In genomic region chr11:79438631-79439429, GRCh38 we compare ENCODE assay signal across 8 cellular contexts. TPM values are rescaled to one million over a fixed set of nuclear protein-coding genes. Genes with fewer than 3 reads are reported as not detected.
A peak's percentile ranks its signal among the peaks of the same experiment; 100 is the strongest.
DNase-seq lines count a peak whose midpoint lies in the region; TF ChIP-seq lines count a peak whose summit lies in the region.

No MANE protein-coding gene starts in this region.

- no peak for TF ChIP-seq CTCF in esophagus squamous epithelium (IDR thresholded peaks at IDR 0.05)

- H3K36me3 ChIP-seq in esophagus squamous epithelium = no peaks in the 10 kb centered on the region

- WGBS in esophagus squamous epithelium, 2 donors = 0 to 2% methylated on average over 8 to 26 of the region's 43 CpGs

- H3K27me3 ChIP-seq in esophagus squamous epithelium = peaks cover 0 to 96% (median 7%) of the 10 kb centered on the region in 4 donors

- H3K27ac ChIP-seq in esophagus squamous epithelium = peak overlapping the region; percentile 75 to 87 (median 84)

- DNase-seq in DMS53 treated with DMSO at 0.1 percent for 48 hours (lab: John Stamatoyannopoulos, UW; ENCODE audit: unreplicated experiment) = peak; percentile 71
- DNase-seq in NCI-H2171 treated with DMSO at 0.1 percent for 48 hours (lab: John Stamatoyannopoulos, UW) = peak; percentile 81
- DNase-seq in esophagus squamous epithelium (lab: John Stamatoyannopoulos, UW) = no peak
- DNase-seq in occipital lobe (lab: John Stamatoyannopoulos, UW) = peak; percentile 27
- no peak for DNase-seq in putamen (ENCODE audit: low spot score)
- DNase-seq in NCI-H146 (lab: John Stamatoyannopoulos, UW) = no peak
- DNase-seq in OCI-M2 (lab: John Stamatoyannopoulos, UW; ENCODE audit: unreplicated experiment) = no peak
- DNase-seq in stimulated activated CD8-positive, alpha-beta memory T cell treated with anti-CD3 and anti-CD28 coated beads, Interleukin-4, amount 100 ng/mL, for 48 hours = no peak

- TF ChIP-seq POLR2A in esophagus squamous epithelium (IDR thresholded peaks at IDR 0.05) = no peak

- H3K4me3 ChIP-seq in esophagus squamous epithelium = peak overlapping the region; percentile 44 to 74 (median 65)

- H3K4me1 ChIP-seq in esophagus squamous epithelium = peaks cover 21 to 73% (median 36%) of the 10 kb centered on the region in 3 donors

- H3K9me3 ChIP-seq in esophagus squamous epithelium = no peaks in the 10 kb centered on the region

- intact Hi-C loops in esophagus squamous epithelium (cut with DNase I) = no loop called here

RNA-seq across cellular contexts. Expression of gene TENM4, which starts 2.0 kb away (rescaled TPM):
- 10 to 100 TPM in 3 of 4 donors, 1 to 10 TPM in 1; 7.7 to 39.3 (median 16.1) TPM for total RNA-seq in esophagus squamous epithelium
- 112 TPM for total RNA-seq in occipital lobe

Comparison
In these comparisons a context has a peak if more than half of its experiments do, and no peak if none do; other contexts are left out.
1. DNase-seq: peak in DMS53 treated with DMSO at 0.1 percent for 48 hours (single experiment), NCI-H2171 treated with DMSO at 0.1 percent for 48 hours (single experiment) and occipital lobe (single experiment); none in esophagus squamous epithelium (single experiment), putamen (single experiment), NCI-H146 (single experiment), OCI-M2 (single experiment) and stimulated activated CD8-positive, alpha-beta memory T cell treated with anti-CD3 and anti-CD28 coated beads, Interleukin-4, amount 100 ng/mL, for 48 hours (single experiment).